In the genomic region with DNA sequence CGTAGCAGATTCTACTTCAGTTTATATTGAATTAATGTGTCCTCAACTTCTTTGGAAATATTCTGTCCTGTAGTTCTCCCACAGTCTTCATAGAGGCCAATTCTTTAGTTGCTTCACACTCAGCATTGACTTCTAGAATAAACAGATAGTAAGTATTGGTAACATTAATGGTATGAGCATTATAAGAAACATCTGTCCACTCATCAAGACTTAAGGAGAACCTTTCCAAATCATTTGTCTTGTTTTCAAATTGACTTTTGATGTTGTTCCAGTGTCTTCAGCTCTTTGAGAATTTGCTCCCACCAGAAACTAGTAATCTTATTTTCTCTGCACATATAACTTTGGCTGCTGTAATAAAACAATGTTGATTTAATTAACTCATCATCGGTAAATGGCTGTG, we compare ENCODE assay signal across 25 cellular contexts.
"Had no signal": no experiment of that assay in that cellular context is flagged by ENCODE, and none has a peak within 500 bp of the region (broad histone marks: within the 10 kb centered on the region; RNA-seq: fewer than 3 reads in every experiment).

No MANE protein-coding gene starts in this region.

- H3K36me3 ChIP-seq: left ventricle myocardium inferior, pancreas, prostate gland, spleen, suprapubic skin, thoracic aorta, tibial artery, upper lobe of right lung, uterus had no signal

- H3K27ac ChIP-seq: left ventricle myocardium inferior, pancreas, prostate gland, skin epidermis, spleen, suprapubic skin, thoracic aorta, tibial artery, upper lobe of right lung, uterus had no signal

- H3K4me3 ChIP-seq: left ventricle myocardium inferior, lung, pancreas, prostate gland, skin epidermis, spleen, suprapubic skin, thoracic aorta, tibial artery, upper lobe of right lung, uterus had no signal

- ATAC-seq: natural killer cell treated with Interleukin-12 subunit alpha and Interleukin-12 subunit beta and Interleukin-15 and Interleukin-18, amount 100 ng/mL, for 72 hours; pancreas; right cardiac atrium; sciatic nerve; stimulated activated effector memory CD8-positive, alpha-beta T cell treated with anti-CD3 and anti-CD28 coated beads, Interleukin-12 subunit alpha, Interleukin-12 subunit beta, amount 100 ng/mL, for 72 hours; upper lobe of right lung had no signal

- H3K9me3 ChIP-seq: pancreas, prostate gland, suprapubic skin, thoracic aorta, tibial artery, upper lobe of right lung, uterus had no signal

- DNase-seq: hypothalamus; immature natural killer cell; islet precursor cell; left ventricle myocardium inferior; mesendoderm; naive B cell; pancreas; posterior cingulate gyrus; retina; right cardiac atrium; spleen; stimulated activated CD4-positive, alpha-beta T cell treated with anti-CD3 and anti-CD28 coated beads, Interleukin-4, amount 100 ng/mL, for 24 hours; stimulated activated naive CD4-positive, alpha-beta T cell; tibial artery; trophoblast cell; upper lobe of right lung; uterus had no signal

- H3K27me3 ChIP-seq: pancreas, spleen, suprapubic skin, tibial artery, upper lobe of right lung, uterus had no signal

- H3K4me1 ChIP-seq: left ventricle myocardium inferior, pancreas, prostate gland, spleen, suprapubic skin, tibial artery, upper lobe of right lung, uterus had no signal
